ENCODE assay signal across 8 cellular contexts in genomic region chr20:35447082-35447789, GRCh38. TPM values are rescaled to one million over a fixed set of nuclear protein-coding genes. Genes with fewer than 3 reads are reported as not detected.
DNase-seq lines count a peak whose midpoint lies in the region; ATAC-seq and TF ChIP-seq lines count a peak whose summit lies in the region.

No MANE protein-coding gene starts in this region.

- H3K4me3 ChIP-seq in Caco-2 (ENCODE audit: low read depth, low read length) (peak overlapping the region; percentile 28; the same call in 1 of the 2 replicates), choroid plexus epithelial cell (ENCODE audit: low read depth, low read length) (peak overlapping the region; percentile 41), left lung (peak overlapping the region; percentile 19 to 28)

- H3K27ac ChIP-seq in left lung, result no peak overlapping the region

- POLR2A ChIA-PET in Caco-2 (lab: Charles Lee), result interaction anchor here (0.6 to 1.6 kb wide), 6 partner anchors 8 to 295 kb away, joined by 3 to 7 read pairs (median 4); partner anchors contain the start of genes CEP250, RBM39 and UQCC1

- TF ChIP-seq CTCF in Caco-2 (IDR thresholded peaks at IDR 0.05; ENCODE audit: insufficient read depth in 1 of 2, low read depth in 1 of 2, low read length in 1 of 2, severe bottlenecking in 1 of 2, unreplicated experiment in 1 of 2), result peak; percentile 99 to 100
- TF ChIP-seq CTCF in choroid plexus epithelial cell (conservative IDR thresholded peaks at IDR 0.05; ENCODE audit: low read depth, low read length), result peak; percentile 96
- TF ChIP-seq CTCF in left lung (IDR thresholded peaks at IDR 0.05), result peak; percentile 92 to 96

- H3K9me3 Mint-ChIP-seq in Caco-2 (ENCODE audit: unreplicated experiment), result no peaks in the 10 kb centered on the region

- H3K4me1 ChIP-seq in Caco-2 (no peaks in the 10 kb centered on the region), left lung (peaks cover 0 to 4% of the 10 kb centered on the region in 2 donors)

- H3K4me3 Mint-ChIP-seq in Caco-2 (ENCODE audit: unreplicated experiment), result peak overlapping the region; percentile 73

- H3K36me3 ChIP-seq in Caco-2 (ENCODE audit: control insufficient read depth, insufficient read depth, low read length), result no peaks in the 10 kb centered on the region
- H3K36me3 ChIP-seq in left lung, result no peaks in the 10 kb centered on the region

- H3K27me3 Mint-ChIP-seq in Caco-2 (ENCODE audit: insufficient read depth, unreplicated experiment), result no peaks in the 10 kb centered on the region

- DNase-seq in Caco-2 (peak; percentile 96 to 99), NCI-H446 treated with DMSO at 0.1 percent for 48 hours (lab: John Stamatoyannopoulos, UW) (peak; percentile 24), choroid plexus epithelial cell (ENCODE audit: low read depth) (peak; percentile 86), left lung (peak; percentile 81 to 94)
- DNase-seq in activated CD4-positive, alpha-beta T cell treated with anti-CD3 and anti-CD28 coated beads for 24 hours (ENCODE audit: low read depth in 2 of 2), result peak; percentile 92 to 96
- DNase-seq in stimulated activated CD4-positive, alpha-beta T cell treated with anti-CD3 and anti-CD28 coated beads, Interleukin-2, amount 100 ng/mL, for 48 hours, result peak; percentile 98

- H3K36me3 Mint-ChIP-seq in Caco-2 (ENCODE audit: insufficient read depth, unreplicated experiment), result peaks cover 8% of the 10 kb centered on the region

- CTCF ChIA-PET in Caco-2 (lab: Charles Lee), result interaction anchor here (0.5 to 1.9 kb wide), 41 partner anchors 8 to 507 kb away, joined by 3 to 27 read pairs (median 4); partner anchors contain the start of genes CEP250, EIF6, ERGIC3 and SCAND1

- H3K27me3 ChIP-seq in Caco-2 (replicated peaks; ENCODE audit: control insufficient read depth, insufficient read depth, low read length) (no peaks in the 10 kb centered on the region), left lung (peaks cover 0 to 10% of the 10 kb centered on the region in 2 donors)

- ATAC-seq in HG03045 (IDR thresholded peaks at IDR 0.05; ENCODE audit: unreplicated experiment), result peak; percentile 55
- ATAC-seq in left lung, result peak; percentile 99
- no peak for ATAC-seq in HG03457 (IDR thresholded peaks at IDR 0.05; ENCODE audit: unreplicated experiment)

- intact Hi-C loops in Caco-2 (cut with micrococcal nuclease; ENCODE audit: unreplicated experiment) (loop anchor here (1.0 kb wide), 1 partner anchor 143 kb away; no protein-coding TSS in a partner anchor), left lung (cut with DNase I) (loop anchor here in 1 of 2 donors (5.0 kb wide), 1 partner anchor 145 kb away; no protein-coding TSS in a partner anchor)

- peak overlapping the region; percentile 36 for H3K27ac Mint-ChIP-seq in Caco-2 (ENCODE audit: unreplicated experiment)

- H3K9me3 ChIP-seq in Caco-2 (no peaks in the 10 kb centered on the region), left lung (no peaks in the 10 kb centered on the region)

- BruUV-seq in Caco-2 (replicated peaks; lab: Mats Ljungman, UMichigan), result no TSS peak

- peaks cover 11% of the 10 kb centered on the region for H3K4me1 Mint-ChIP-seq in Caco-2 (ENCODE audit: low read depth, unreplicated experiment)

RNA-seq across cellular contexts. Expression of gene CEP250, which starts 8.2 kb away (rescaled TPM):
- total RNA-seq in Caco-2 (2022) (117 and 137 TPM in 2 replicates), left lung (10 to 100 TPM; 23.4 to 27.2 TPM)

RNA-seq across cellular contexts. Expression of gene GDF5, which starts 9.2 kb away (rescaled TPM):
- total RNA-seq in Caco-2 (2022) (not detected in 2 replicates), left lung (under 1 TPM; 0.52 to 0.99 TPM)

RNA-seq across cellular contexts. Expression of gene UQCC1, which starts 35.5 kb away (rescaled TPM):
- total RNA-seq in Caco-2 (2022) (91.9 and 96.9 TPM in 2 replicates), left lung (10 to 100 TPM; 51.0 to 51.5 TPM)

Comparison
In these comparisons a context has a peak if more than half of its experiments do, and no peak if none do; other contexts are left out.
1. DNase-seq: peak in every context shown above with its lines; median percentile 98 in stimulated activated CD4-positive, alpha-beta T cell treated with anti-CD3 and anti-CD28 coated beads, Interleukin-2, amount 100 ng/mL, for 48 hours; 98 in Caco-2; 94 in activated CD4-positive, alpha-beta T cell treated with anti-CD3 and anti-CD28 coated beads for 24 hours; 88 in left lung; 86 in choroid plexus epithelial cell; 24 in NCI-H446 treated with DMSO at 0.1 percent for 48 hours.